13 cellular contexts compared by ENCODE assay signal in genomic region chr15:32347037-32347436, GRCh38. TPM values are rescaled to one million over a fixed set of nuclear protein-coding genes. Genes with fewer than 3 reads are reported as not detected.
DNase-seq lines count a peak whose midpoint lies in the region; ATAC-seq and TF ChIP-seq lines count a peak whose summit lies in the region.
"Not testable (repeated sequence)": the region's sequence is repeated elsewhere in the genome, so short reads cannot be mapped to it uniquely, and the experiment has no call there.
"Had no signal": no experiment of that assay in that cellular context is flagged by ENCODE, and none has a peak within 500 bp of the region (broad histone marks: within the 10 kb centered on the region; RNA-seq: fewer than 3 reads in every experiment).

No MANE protein-coding gene starts in this region.

- not testable (repeated sequence) for H3K9me3 Mint-ChIP-seq in CD4-positive, alpha-beta T cell; naive thymus-derived CD4-positive, alpha-beta T cell; stimulated activated effector memory CD8-positive, alpha-beta T cell treated with anti-CD3 and anti-CD28 coated beads, Interleukin-12 subunit alpha, Interleukin-12 subunit beta, amount 100 ng/mL, for 72 hours

- not testable (repeated sequence) for H3K27ac ChIP-seq in CD4-positive, alpha-beta T cell (ENCODE audit: low read depth, low read length); WERI-Rb-1; foreskin keratinocyte; naive thymus-derived CD4-positive, alpha-beta T cell (ENCODE audit: low read depth, low read length)

- DNase-seq in CD4-positive, alpha-beta T cell; WERI-Rb-1; foreskin keratinocyte; naive thymus-derived CD4-positive, alpha-beta T cell; stimulated activated effector memory CD8-positive, alpha-beta T cell treated with anti-CD3 and anti-CD28 coated beads, Interleukin-12 subunit alpha, Interleukin-12 subunit beta, amount 100 ng/mL, for 72 hours (ENCODE audit: low spot score in 2 of 2): not testable (repeated sequence)
- peak; percentile 16 for DNase-seq in activated T-cell treated with anti-CD3 and anti-CD28 coated beads, Interleukin-2, amount 50 U/mL, for 1 hour
- DNase-seq in activated naive CD4-positive, alpha-beta T cell treated with anti-CD3 and anti-CD28 coated beads, Interleukin-2, amount 50 U/mL, for 16 hours = peak; percentile 9
- peak; percentile 65 for DNase-seq in posterior vena cava (ENCODE audit: low spot score)

- not testable (repeated sequence) for H3K4me3 Mint-ChIP-seq in CD4-positive, alpha-beta T cell
- peak overlapping the region in 1 of 10 donors; percentile 35 for H3K4me3 Mint-ChIP-seq in naive thymus-derived CD4-positive, alpha-beta T cell
- peak overlapping the region; percentile 42 for H3K4me3 Mint-ChIP-seq in stimulated activated effector memory CD8-positive, alpha-beta T cell treated with anti-CD3 and anti-CD28 coated beads, Interleukin-12 subunit alpha, Interleukin-12 subunit beta, amount 100 ng/mL, for 72 hours

- H3K27me3 Mint-ChIP-seq in CD4-positive, alpha-beta T cell; naive thymus-derived CD4-positive, alpha-beta T cell: not testable (repeated sequence)

- POLR2A ChIA-PET in CD4-positive, alpha-beta T cell (lab: Charles Lee); naive thymus-derived CD4-positive, alpha-beta T cell (lab: Charles Lee): not testable (repeated sequence)

- intact Hi-C loops in CD4-positive, alpha-beta T cell (cut with DNase I, micrococcal nuclease); naive thymus-derived CD4-positive, alpha-beta T cell (cut with micrococcal nuclease); posterior vena cava (cut with DNase I): not testable (repeated sequence)

- peak overlapping the region; percentile 21; the same call in 1 of the 2 replicates for H3K4me3 ChIP-seq in WERI-Rb-1 (ENCODE audit: low read depth, low read length)
- not testable (repeated sequence) for H3K4me3 ChIP-seq in naive thymus-derived CD4-positive, alpha-beta T cell (ENCODE audit: low read length)

- H3K4me1 ChIP-seq in foreskin keratinocyte; naive thymus-derived CD4-positive, alpha-beta T cell (ENCODE audit: control insufficient read depth in 2 of 2, insufficient read depth in 2 of 2, low read length in 2 of 2): not testable (repeated sequence)

- H3K9me3 ChIP-seq in CD4-positive, alpha-beta T cell (ENCODE audit: control insufficient read depth, low read length); WERI-Rb-1 (ENCODE audit: severe bottlenecking); naive thymus-derived CD4-positive, alpha-beta T cell (ENCODE audit: control insufficient read depth in 2 of 3, low read length in 3 of 3): not testable (repeated sequence)

- H3K36me3 Mint-ChIP-seq in CD4-positive, alpha-beta T cell (ENCODE audit: low read depth); naive thymus-derived CD4-positive, alpha-beta T cell; stimulated activated effector memory CD8-positive, alpha-beta T cell treated with anti-CD3 and anti-CD28 coated beads, Interleukin-12 subunit alpha, Interleukin-12 subunit beta, amount 100 ng/mL, for 72 hours: not testable (repeated sequence)

- ATAC-seq in CD4-positive, alpha-beta T cell (ENCODE audit: poor library complexity) = peak; percentile 27
- peak; percentile 15 for ATAC-seq in foreskin keratinocyte
- peak; percentile 16 for ATAC-seq in naive thymus-derived CD4-positive, alpha-beta T cell
- peak; percentile 29 for ATAC-seq in stimulated activated effector memory CD8-positive, alpha-beta T cell treated with anti-CD3 and anti-CD28 coated beads, Interleukin-12 subunit alpha, Interleukin-12 subunit beta, amount 100 ng/mL, for 72 hours

- H3K27me3 ChIP-seq in CD4-positive, alpha-beta T cell (ENCODE audit: control insufficient read depth, insufficient read depth, low read length); WERI-Rb-1 (ENCODE audit: insufficient read depth, low read depth, severe bottlenecking); foreskin keratinocyte; naive thymus-derived CD4-positive, alpha-beta T cell (ENCODE audit: control insufficient read depth in 2 of 2, insufficient read depth in 2 of 2, low read length in 2 of 2): not testable (repeated sequence)

- not testable (repeated sequence) for H3K4me1 Mint-ChIP-seq in CD4-positive, alpha-beta T cell (ENCODE audit: low read depth); naive thymus-derived CD4-positive, alpha-beta T cell; stimulated activated effector memory CD8-positive, alpha-beta T cell treated with anti-CD3 and anti-CD28 coated beads, Interleukin-12 subunit alpha, Interleukin-12 subunit beta, amount 100 ng/mL, for 72 hours

- H3K36me3 ChIP-seq in WERI-Rb-1; naive thymus-derived CD4-positive, alpha-beta T cell (ENCODE audit: control insufficient read depth in 2 of 3, insufficient read depth in 3 of 3, low read length in 3 of 3): not testable (repeated sequence)

- H3K27ac Mint-ChIP-seq in CD4-positive, alpha-beta T cell; naive thymus-derived CD4-positive, alpha-beta T cell; stimulated activated effector memory CD8-positive, alpha-beta T cell treated with anti-CD3 and anti-CD28 coated beads, Interleukin-12 subunit alpha, Interleukin-12 subunit beta, amount 100 ng/mL, for 72 hours: not testable (repeated sequence)

- CTCF ChIA-PET in CD4-positive, alpha-beta T cell (lab: Charles Lee); naive thymus-derived CD4-positive, alpha-beta T cell (lab: Charles Lee): not testable (repeated sequence)

- TF ChIP-seq CTCF in CD4-positive, alpha-beta T cell (IDR thresholded peaks at IDR 0.05); WERI-Rb-1 (IDR thresholded peaks at IDR 0.05; ENCODE audit: low read depth, low read length); foreskin keratinocyte (conservative IDR thresholded peaks at IDR 0.05): not testable (repeated sequence)

RNA-seq across cellular contexts. Expression of gene GOLGA8K, which starts 56.1 kb away (rescaled TPM):
- total RNA-seq in CD4-positive, alpha-beta T cell = under 1 TPM; 0.50 to 0.69 TPM
- total RNA-seq in foreskin keratinocyte = 0.14 TPM in 1 of 2 replicates, not detected in the other
- polyA plus RNA-seq in foreskin keratinocyte = not detected in 2 replicates
- total RNA-seq in naive thymus-derived CD4-positive, alpha-beta T cell = 1 to 10 TPM in 3 of 5 experiments, under 1 TPM in 2; 0.36 to 1.5 (median 1.2) TPM
- polyA plus RNA-seq in naive thymus-derived CD4-positive, alpha-beta T cell = not detected
- 1 to 10 TPM; 1.2 to 3.2 TPM for total RNA-seq in posterior vena cava
- total RNA-seq: A172, Daoy, GM23248, HFFc6 had no signal
- polyA plus RNA-seq: CD4-positive, alpha-beta memory T cell; GM23248 had no signal
